In genomic region chr3:42601898-42602581, GRCh38 we compare ENCODE assay signal across 2 cellular contexts.
TF ChIP-seq lines count a peak whose summit lies in the region.

No MANE protein-coding gene starts in this region.

TF ChIP-seq in IMR-90, 13 proteins besides CTCF, POLR2A, EP300 and RAD21:
- TF ChIP-seq CHD1 (IDR thresholded peaks at IDR 0.05; ENCODE audit: low read depth, low read length) (no peak), RFX5 (IDR thresholded peaks at IDR 0.05; ENCODE audit: low read depth, low read length) (no peak), MAZ (IDR thresholded peaks at IDR 0.05; ENCODE audit: borderline replicate concordance, low read depth, low read length) (no peak), SMC3 (IDR thresholded peaks at IDR 0.05; ENCODE audit: low read depth, low read length) (no peak), ELK1 (IDR thresholded peaks at IDR 0.05; ENCODE audit: borderline replicate concordance, low read depth, low read length) (no peak), BHLHE40 (IDR thresholded peaks at IDR 0.05; ENCODE audit: low read depth, low read length) (no peak), NFE2L2 (IDR thresholded peaks at IDR 0.05; ENCODE audit: low read depth, low read length) (no peak), MXI1 (IDR thresholded peaks at IDR 0.05; ENCODE audit: borderline replicate concordance, low read depth, low read length) (no peak), MAFK (IDR thresholded peaks at IDR 0.05; ENCODE audit: low read depth, low read length) (no peak), USF2 (IDR thresholded peaks at IDR 0.05; ENCODE audit: low read depth, low read length) (no peak), CEBPB (IDR thresholded peaks at IDR 0.05; ENCODE audit: low read depth, low read length) (no peak), RCOR1 (IDR thresholded peaks at IDR 0.05; ENCODE audit: insufficient replicate concordance, low read length) (no peak), FOS (IDR thresholded peaks at IDR 0.05; ENCODE audit: low read depth, low read length) (no peak)
TF ChIP-seq in IMR-90: peak in this region for 0.

TF ChIP-seq in HEK293T, 16 proteins besides CTCF, POLR2A, EP300 and RAD21:
- TF ChIP-seq LEF1 (IDR thresholded peaks at IDR 0.05; ENCODE audit: borderline replicate concordance): no peak
- TF ChIP-seq FOXA1 (IDR thresholded peaks at IDR 0.05): no peak
- TF ChIP-seq BHLHE40 (IDR thresholded peaks at IDR 0.05; ENCODE audit: borderline replicate concordance): no peak
- no peak for TF ChIP-seq L3MBTL2 (conservative IDR thresholded peaks at IDR 0.05)
TF ChIP-seq in HEK293T: peak in this region for 0.
